In genomic region chr11:67053896-67054850, GRCh38 we compare ENCODE assay signal across 8 cellular contexts. TPM values are rescaled to one million over a fixed set of nuclear protein-coding genes. Genes with fewer than 3 reads are reported as not detected.
DNase-seq lines count a peak whose midpoint lies in the region; ATAC-seq lines count a peak whose summit lies in the region.

No MANE protein-coding gene starts in this region.

- H3K4ac ChIP-seq in trophoblast cell (ENCODE audit: low read depth, low read length), result no peak overlapping the region

- no peak overlapping the region for H2BK12ac ChIP-seq in trophoblast cell (ENCODE audit: low read length)

- H3K36me3 ChIP-seq in trophoblast cell (ENCODE audit: control insufficient read depth in 1 of 2, insufficient read depth in 2 of 2, low read length in 2 of 2), result no peaks in the 10 kb centered on the region

- no peak overlapping the region for H3K14ac ChIP-seq in trophoblast cell (ENCODE audit: low read length)

- H3K4me2 ChIP-seq in trophoblast cell (ENCODE audit: low read length), result no peak overlapping the region

- H3K79me2 ChIP-seq in trophoblast cell (ENCODE audit: control insufficient read depth, insufficient read depth, low read length, poor library complexity), result peaks cover 3% of the 10 kb centered on the region

- H4K12ac ChIP-seq in trophoblast cell (ENCODE audit: low read depth, low read length), result no peak overlapping the region

- H3K36me3 Mint-ChIP-seq in activated T-helper 2 cell treated with anti-CD3 and anti-CD28 coated beads, Interferon-gamma antibody, Interleukin-2, Interleukin-4, amounts not matched to agents 10 μg/mL and 5 μg/mL and 100 μg/mL, durations not matched to agents 14 hours and 24 hours and 36 hours (ENCODE audit: low read depth), result no peaks in the 10 kb centered on the region

- H3K9me3 ChIP-seq in trophoblast cell (ENCODE audit: insufficient read depth, low read depth, low read length), result peaks cover 2% of the 10 kb centered on the region

- no peak overlapping the region for H4K91ac ChIP-seq in trophoblast cell (ENCODE audit: low read depth, low read length)

- peaks cover 11% of the 10 kb centered on the region for H3K4me1 Mint-ChIP-seq in activated T-helper 2 cell treated with anti-CD3 and anti-CD28 coated beads, Interferon-gamma antibody, Interleukin-2, Interleukin-4, amounts not matched to agents 10 μg/mL and 5 μg/mL and 100 μg/mL, durations not matched to agents 14 hours and 24 hours and 36 hours (ENCODE audit: low read depth)

- no CpG with 5 or more reads among the region's 16 CpGs for WGBS in trophoblast cell (ENCODE audit: extremely low coverage, insufficient coverage, insufficient read length)

- no peak overlapping the region for H2AFZ ChIP-seq in trophoblast cell (ENCODE audit: insufficient read depth, low read length, poor library complexity)

- H3K79me1 ChIP-seq in trophoblast cell (ENCODE audit: low read length), result peaks cover 9% of the 10 kb centered on the region

- H3K9me3 Mint-ChIP-seq in activated T-helper 2 cell treated with anti-CD3 and anti-CD28 coated beads, Interferon-gamma antibody, Interleukin-2, Interleukin-4, amounts not matched to agents 10 μg/mL and 5 μg/mL and 100 μg/mL, durations not matched to agents 14 hours and 24 hours and 36 hours, result no peaks in the 10 kb centered on the region

- no peak overlapping the region for H2AK5ac ChIP-seq in trophoblast cell (ENCODE audit: low read length)

- no peak for ATAC-seq in GM19452 (IDR thresholded peaks at IDR 0.05; ENCODE audit: unreplicated experiment)

- DNase-seq in Ammon's horn (ENCODE audit: low spot score) (peak; percentile 70), GM19238 (ENCODE audit: insufficient read length, low spot score) (peak; percentile 78), NCI-H748 treated with DMSO at 0.1 percent for 48 hours (lab: John Stamatoyannopoulos, UW) (peak; percentile 26), globus pallidus (ENCODE audit: low spot score) (peak; percentile 13), trophoblast cell (peak; percentile 88 to 91)
- peak; percentile 28 for DNase-seq in activated T-helper 2 cell treated with anti-CD3 and anti-CD28 coated beads, Interferon-gamma antibody, Interleukin-2, Interleukin-4, amounts not matched to agents 10 μg/mL and 5 μg/mL and 100 μg/mL, durations not matched to agents 14 hours and 24 hours and 36 hours (ENCODE audit: low spot score)
- DNase-seq in central memory CD4-positive, alpha-beta T cell, result no peak

- H3K23ac ChIP-seq in trophoblast cell (ENCODE audit: low read length), result no peak overlapping the region

- H3K4me3 Mint-ChIP-seq in activated T-helper 2 cell treated with anti-CD3 and anti-CD28 coated beads, Interferon-gamma antibody, Interleukin-2, Interleukin-4, amounts not matched to agents 10 μg/mL and 5 μg/mL and 100 μg/mL, durations not matched to agents 14 hours and 24 hours and 36 hours (ENCODE audit: low read depth), result no peak overlapping the region

- no peak overlapping the region for H3K27ac ChIP-seq in trophoblast cell (ENCODE audit: low read depth, low read length)

- intact Hi-C loops in activated T-helper 2 cell treated with anti-CD3 and anti-CD28 coated beads, Interferon-gamma antibody, Interleukin-2, Interleukin-4, amounts not matched to agents 10 μg/mL and 5 μg/mL and 100 μg/mL, durations not matched to agents 14 hours and 24 hours and 36 hours (cut with micrococcal nuclease), result loop anchor here (1.0 kb wide), 2 partner anchors 17 to 33 kb away; no protein-coding TSS in a partner anchor

- H4K8ac ChIP-seq in trophoblast cell (ENCODE audit: low read depth, low read length), result no peak overlapping the region

- H3K27me3 Mint-ChIP-seq in activated T-helper 2 cell treated with anti-CD3 and anti-CD28 coated beads, Interferon-gamma antibody, Interleukin-2, Interleukin-4, amounts not matched to agents 10 μg/mL and 5 μg/mL and 100 μg/mL, durations not matched to agents 14 hours and 24 hours and 36 hours (ENCODE audit: low read depth), result peaks cover 12% of the 10 kb centered on the region

- no peak overlapping the region for H3K9ac ChIP-seq in trophoblast cell (ENCODE audit: low read length)

- H2BK5ac ChIP-seq in trophoblast cell (ENCODE audit: low read depth, low read length, poor library complexity), result no peak overlapping the region

- no peak overlapping the region for H3K27ac Mint-ChIP-seq in activated T-helper 2 cell treated with anti-CD3 and anti-CD28 coated beads, Interferon-gamma antibody, Interleukin-2, Interleukin-4, amounts not matched to agents 10 μg/mL and 5 μg/mL and 100 μg/mL, durations not matched to agents 14 hours and 24 hours and 36 hours

- H3K27me3 ChIP-seq in trophoblast cell (ENCODE audit: insufficient read depth, low read length), result no peaks in the 10 kb centered on the region

- H3K18ac ChIP-seq in trophoblast cell (ENCODE audit: low read length), result no peak overlapping the region

- no peak overlapping the region for H3K4me3 ChIP-seq in trophoblast cell (ENCODE audit: low read depth, low read length)

- no peak overlapping the region for H2BK120ac ChIP-seq in trophoblast cell (ENCODE audit: insufficient read depth, low read length, poor library complexity)

- peaks cover 17 to 23% of the 10 kb centered on the region in 2 experiments for H3K4me1 ChIP-seq in trophoblast cell (ENCODE audit: control insufficient read depth in 1 of 2, insufficient read depth in 2 of 2, low read length in 2 of 2)

RNA-seq across cellular contexts. Expression of gene RHOD, which starts 2.5 kb away (rescaled TPM):
- total RNA-seq in activated T-helper 2 cell treated with anti-CD3 and anti-CD28 coated beads, Interferon-gamma antibody, Interleukin-2, Interleukin-4, amounts not matched to agents 10 μg/mL and 5 μg/mL and 100 μg/mL, durations not matched to agents 14 hours and 24 hours and 36 hours, result 0.30 and 0.39 TPM in 2 replicates
- polyA plus RNA-seq in trophoblast cell (2013), result 18.3 and 19.6 TPM in 2 replicates

RNA-seq across cellular contexts. Expression of gene SYT12, which starts 31.2 kb away (rescaled TPM):
- not detected in 2 replicates for total RNA-seq in activated T-helper 2 cell treated with anti-CD3 and anti-CD28 coated beads, Interferon-gamma antibody, Interleukin-2, Interleukin-4, amounts not matched to agents 10 μg/mL and 5 μg/mL and 100 μg/mL, durations not matched to agents 14 hours and 24 hours and 36 hours
- polyA plus RNA-seq in trophoblast cell (2013), result 0.03 and 0.10 TPM in 2 replicates
